21 cellular contexts compared by ENCODE assay signal in the genomic region with DNA sequence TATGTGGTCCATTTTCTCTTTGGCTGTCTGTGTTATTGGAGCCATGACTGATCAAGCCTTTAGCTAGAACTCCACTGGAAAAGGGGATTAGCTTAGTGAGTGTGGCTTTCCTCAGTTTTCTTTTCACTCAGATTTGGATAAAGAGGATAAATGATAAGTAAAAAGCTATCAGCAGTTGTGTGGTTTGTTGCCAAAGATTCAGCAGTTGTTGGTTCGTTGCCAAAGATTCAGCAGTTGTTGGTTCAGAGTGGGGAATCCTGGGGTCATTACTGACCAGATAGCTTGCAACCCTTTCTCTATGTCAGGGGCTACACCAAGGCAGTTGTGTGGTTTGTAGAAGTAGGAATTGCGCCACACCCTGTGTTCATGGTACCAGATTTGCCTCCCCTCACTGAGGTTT.
DNase-seq lines count a peak whose midpoint lies in the region; ATAC-seq and TF ChIP-seq lines count a peak whose summit lies in the region.
"Had no signal": no experiment of that assay in that cellular context is flagged by ENCODE, and none has a peak within 500 bp of the region (broad histone marks: within the 10 kb centered on the region; RNA-seq: fewer than 3 reads in every experiment).

No MANE protein-coding gene starts in this region.

- no peaks in the 10 kb centered on the region for H3K27me3 Mint-ChIP-seq in osteocyte (ENCODE audit: unreplicated experiment)
- H3K27me3 Mint-ChIP-seq: activated CD4-positive, alpha-beta T cell treated with anti-CD3 and anti-CD28 coated beads for 36 hours; activated CD8-positive, alpha-beta memory T cell treated with anti-CD3 and anti-CD28 coated beads, Interleukin-2, amount 10 ng/mL, durations not matched to agents 7 days and 5 days; natural killer cell treated with Interleukin-12 subunit alpha and Interleukin-12 subunit beta and Interleukin-15 and Interleukin-18, amount 100 ng/mL, for 72 hours; progenitor cell of endocrine pancreas had no signal

- H3K4me3 Mint-ChIP-seq in osteocyte (ENCODE audit: unreplicated experiment) = no peak overlapping the region
- H3K4me3 Mint-ChIP-seq: activated CD4-positive, alpha-beta T cell treated with anti-CD3 and anti-CD28 coated beads for 36 hours; activated CD8-positive, alpha-beta memory T cell treated with anti-CD3 and anti-CD28 coated beads, Interleukin-2, amount 10 ng/mL, durations not matched to agents 7 days and 5 days; natural killer cell treated with Interleukin-12 subunit alpha and Interleukin-12 subunit beta and Interleukin-15 and Interleukin-18, amount 100 ng/mL, for 72 hours had no signal

- ATAC-seq in HG02571 (IDR thresholded peaks at IDR 0.05; ENCODE audit: unreplicated experiment) = no peak
- ATAC-seq: activated CD4-positive, alpha-beta T cell treated with anti-CD3 and anti-CD28 coated beads for 36 hours; activated CD8-positive, alpha-beta memory T cell treated with anti-CD3 and anti-CD28 coated beads, Interleukin-2, amount 10 ng/mL, durations not matched to agents 7 days and 5 days; heart right ventricle; natural killer cell treated with Interleukin-12 subunit alpha and Interleukin-12 subunit beta and Interleukin-15 and Interleukin-18, amount 100 ng/mL, for 72 hours; PC-3 had no signal

- peak; percentile 9 for DNase-seq in DMS 273 (lab: John Stamatoyannopoulos, UW; ENCODE audit: unreplicated experiment)
- DNase-seq in DMS 273 treated with DMSO at 0.1 percent for 48 hours (lab: John Stamatoyannopoulos, UW) = no peak
- DNase-seq in NCI-H345 (lab: John Stamatoyannopoulos, UW) = peak; percentile 37
- DNase-seq in fibroblast of mammary gland (ENCODE audit: low read depth) = peak; percentile 34
- DNase-seq in osteocyte (ENCODE audit: extremely low spot score, unreplicated experiment) = no peak
- no peak for DNase-seq in NCI-H2029 treated with DMSO at 0.1 percent for 48 hours (lab: John Stamatoyannopoulos, UW)
- DNase-seq in GM19238 (ENCODE audit: insufficient read length, low spot score) = no peak
- DNase-seq: activated CD4-positive, alpha-beta T cell treated with anti-CD3 and anti-CD28 coated beads for 36 hours; activated CD8-positive, alpha-beta memory T cell treated with anti-CD3 and anti-CD28 coated beads, Interleukin-2, amount 10 ng/mL, durations not matched to agents 7 days and 5 days; DMS53; dorsolateral prefrontal cortex; heart right ventricle; NCI-H1436 treated with DMSO at 0.1 percent for 48 hours; NCI-H526; PC-3; spleen had no signal

- H3K27ac Mint-ChIP-seq in osteocyte (ENCODE audit: unreplicated experiment) = peak overlapping the region; percentile 29
- H3K27ac Mint-ChIP-seq: activated CD4-positive, alpha-beta T cell treated with anti-CD3 and anti-CD28 coated beads for 36 hours; activated CD8-positive, alpha-beta memory T cell treated with anti-CD3 and anti-CD28 coated beads, Interleukin-2, amount 10 ng/mL, durations not matched to agents 7 days and 5 days; activated T-helper 2 cell treated with anti-CD3 and anti-CD28 coated beads, Interferon-gamma antibody, Interleukin-2, Interleukin-4, amounts not matched to agents 10 μg/mL and 5 μg/mL and 100 μg/mL, durations not matched to agents 14 hours and 24 hours and 36 hours; natural killer cell treated with Interleukin-12 subunit alpha and Interleukin-12 subunit beta and Interleukin-15 and Interleukin-18, amount 100 ng/mL, for 72 hours; progenitor cell of endocrine pancreas had no signal

- TF ChIP-seq CTCF in fibroblast of mammary gland (conservative IDR thresholded peaks at IDR 0.05; ENCODE audit: control insufficient read depth, insufficient read depth, low read depth, low read length) = no peak
- no peak for TF ChIP-seq CTCF in osteocyte (IDR thresholded peaks at IDR 0.05)

- no peaks in the 10 kb centered on the region for H3K36me3 Mint-ChIP-seq in osteocyte (ENCODE audit: unreplicated experiment)
- H3K36me3 Mint-ChIP-seq: activated CD8-positive, alpha-beta memory T cell treated with anti-CD3 and anti-CD28 coated beads, Interleukin-2, amount 10 ng/mL, durations not matched to agents 7 days and 5 days; natural killer cell treated with Interleukin-12 subunit alpha and Interleukin-12 subunit beta and Interleukin-15 and Interleukin-18, amount 100 ng/mL, for 72 hours had no signal

- peaks cover 47% of the 10 kb centered on the region for H3K4me1 Mint-ChIP-seq in osteocyte (ENCODE audit: unreplicated experiment)
- H3K4me1 Mint-ChIP-seq: activated CD8-positive, alpha-beta memory T cell treated with anti-CD3 and anti-CD28 coated beads, Interleukin-2, amount 10 ng/mL, durations not matched to agents 7 days and 5 days had no signal

- no peaks in the 10 kb centered on the region for H3K9me3 Mint-ChIP-seq in osteocyte (ENCODE audit: unreplicated experiment)
- H3K9me3 Mint-ChIP-seq: activated T-helper 2 cell treated with anti-CD3 and anti-CD28 coated beads, Interferon-gamma antibody, Interleukin-2, Interleukin-4, amounts not matched to agents 10 μg/mL and 5 μg/mL and 100 μg/mL, durations not matched to agents 14 hours and 24 hours and 36 hours; natural killer cell treated with Interleukin-12 subunit alpha and Interleukin-12 subunit beta and Interleukin-15 and Interleukin-18, amount 100 ng/mL, for 72 hours had no signal

- H3K4me3 ChIP-seq in fibroblast of mammary gland (ENCODE audit: control insufficient read depth, low read depth, low read length) = no peak overlapping the region
- H3K4me3 ChIP-seq: cardiac muscle cell, dorsolateral prefrontal cortex, heart right ventricle, spleen had no signal

Comparison
In these comparisons a context has a peak if more than half of its experiments do, and no peak if none do; other contexts are left out.
1. DNase-seq: peak in DMS 273 (single experiment), NCI-H345 (single experiment) and fibroblast of mammary gland (single experiment); none in DMS 273 treated with DMSO at 0.1 percent for 48 hours (single experiment), osteocyte (single experiment), NCI-H2029 treated with DMSO at 0.1 percent for 48 hours (single experiment) and GM19238 (single experiment).